ENCODE assay signal across 9 cellular contexts in the genomic region with DNA sequence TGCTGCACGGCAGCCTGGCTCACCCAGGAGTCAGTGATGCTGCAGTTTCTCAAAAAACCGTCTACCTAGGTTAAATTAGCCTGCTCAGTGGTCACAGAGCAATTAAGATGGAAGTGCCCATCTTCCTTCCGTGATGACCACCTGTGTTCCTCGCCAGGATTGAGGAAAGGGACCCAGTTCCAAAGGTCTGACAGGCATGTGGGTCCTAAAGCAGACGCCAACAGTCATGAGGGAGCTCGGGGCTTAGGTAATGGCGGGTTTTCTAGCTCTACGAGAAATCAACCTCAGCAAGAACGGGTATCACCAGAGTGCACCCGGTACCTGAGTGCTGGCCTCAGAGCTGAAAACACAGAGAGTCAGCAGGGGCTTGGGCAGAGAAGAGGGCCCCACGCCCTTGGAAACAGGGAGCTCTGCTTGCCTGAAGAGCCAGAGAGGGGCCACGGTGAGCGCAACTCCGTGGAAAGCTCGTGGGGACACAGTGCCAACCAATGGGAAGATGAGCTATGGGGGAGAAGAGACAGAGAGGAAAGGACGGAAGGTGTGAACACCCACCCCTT. TPM values are rescaled to one million over a fixed set of nuclear protein-coding genes. Genes with fewer than 3 reads are reported as not detected.
DNase-seq lines count a peak whose midpoint lies in the region; ATAC-seq, FAIRE-seq and TF ChIP-seq lines count a peak whose summit lies in the region.
"Had no signal": no experiment of that assay in that cellular context is flagged by ENCODE, and none has a peak within 500 bp of the region (broad histone marks: within the 10 kb centered on the region; RNA-seq: fewer than 3 reads in every experiment).

No MANE protein-coding gene starts in this region.

- ATAC-seq in HG03439 (IDR thresholded peaks at IDR 0.05; ENCODE audit: unreplicated experiment), result peak; percentile 4
- no peak for ATAC-seq in HG02571 (IDR thresholded peaks at IDR 0.05; ENCODE audit: unreplicated experiment)

- DNase-seq in 8988T (no peak), frontal cortex (ENCODE audit: low spot score in 2 of 2) (no peak), NCI-H1436 (lab: John Stamatoyannopoulos, UW) (no peak)

- H3K36me3 ChIP-seq in BLaER1, result no peaks in the 10 kb centered on the region
- H3K36me3 ChIP-seq: neutrophil had no signal

- no peak overlapping the region for H3K9ac ChIP-seq in BLaER1

- H3K9me3 Mint-ChIP-seq in brain, result peaks cover 0 to 7% (median 0%) of the 10 kb centered on the region in 5 experiments
- no peaks in the 10 kb centered on the region for H3K9me3 Mint-ChIP-seq in nephron

- H3K4me2 ChIP-seq in BLaER1, result peak overlapping the region; percentile 91

- H3K4me1 Mint-ChIP-seq in brain (peaks cover 73% of the 10 kb centered on the region), nephron (peaks cover 22% of the 10 kb centered on the region)

- no peaks in the 10 kb centered on the region for H4K20me1 ChIP-seq in BLaER1

- H3K4me1 ChIP-seq in BLaER1, result peaks cover 75% of the 10 kb centered on the region

- FAIRE-seq in frontal cortex (lab: Jason Lieb, UNC), result no peak

- H3K9me3 ChIP-seq in BLaER1, result peaks cover 15% of the 10 kb centered on the region
- H3K9me3 ChIP-seq: neutrophil had no signal

- TF ChIP-seq CTCF in brain (conservative IDR thresholded peaks at IDR 0.05) (no peak), nephron (IDR thresholded peaks at IDR 0.05; ENCODE audit: unreplicated experiment in 3 of 3) (no peak)

- H3K27me3 Mint-ChIP-seq in brain (no peaks in the 10 kb centered on the region), nephron (ENCODE audit: low read depth) (peaks cover 9% of the 10 kb centered on the region)

- H3K27ac Mint-ChIP-seq in brain (peak overlapping the region in 3 of 5 experiments; percentile 41 to 91 (median 89)), nephron (peak overlapping the region in 1 of 3 experiments; percentile 15)

- no peaks in the 10 kb centered on the region for H3K36me3 Mint-ChIP-seq in brain
- no peaks in the 10 kb centered on the region for H3K36me3 Mint-ChIP-seq in nephron (ENCODE audit: low read depth)

- no peak overlapping the region for H3K4me3 ChIP-seq in BLaER1

- H3K27ac ChIP-seq in BLaER1, result 0 out of 2 replicates have a peak overlapping the region, but pooled peaks have one; percentile 85
- H3K27ac ChIP-seq: neutrophil had no signal

- H3K27me3 ChIP-seq in BLaER1, result no peaks in the 10 kb centered on the region; the same call in 1 of the 2 replicates

- H3K4me3 Mint-ChIP-seq in brain (peak overlapping the region; percentile 63 to 78 (median 77)), nephron (peak overlapping the region; percentile 58 to 79 (median 74))

RNA-seq across cellular contexts. Expression of gene DNMT3A, which starts 34.3 kb away (rescaled TPM):
- polyA plus RNA-seq in brain (ENCODE audit: insufficient read depth, low read depth, low replicate concordance), result 27.7 TPM
- 71.3 TPM for total RNA-seq in frontal cortex
